In genomic region chr3:53881691-53882593, GRCh38 we compare ENCODE assay signal across 8 cellular contexts. TPM values are rescaled to one million over a fixed set of nuclear protein-coding genes. Genes with fewer than 3 reads are reported as not detected.
DNase-seq lines count a peak whose midpoint lies in the region; ATAC-seq, FAIRE-seq and TF ChIP-seq lines count a peak whose summit lies in the region.

Gene ACTR8 (minus strand): TSS chr3:53882152. CDS start chr3:53882101, 51 bp downstream.

- peak within 1 kb of the TSS; percentile 85 to 89 for H3K4me3 ChIP-seq in kidney (ENCODE audit: low read length in 2 of 2)

- H3K9ac ChIP-seq in kidney (ENCODE audit: low read length in 2 of 2) = peak within 1 kb of the TSS; percentile 90 to 92

- H3K27ac ChIP-seq in kidney (ENCODE audit: low read depth in 2 of 2, low read length in 2 of 2) = peak within 1 kb of the TSS; percentile 91

- peaks cover 8% of the 10 kb centered on the region in 2 donors for H3K4me1 ChIP-seq in kidney (ENCODE audit: control insufficient read depth in 1 of 2, insufficient read depth in 1 of 2, low read depth in 1 of 2, low read length in 2 of 2)

- ATAC-seq in GM18867 (IDR thresholded peaks at IDR 0.05; ENCODE audit: unreplicated experiment) (peak; percentile 84), HG03097 (IDR thresholded peaks at IDR 0.05; ENCODE audit: low FRiP score, unreplicated experiment) (peak; percentile 68)

- FAIRE-seq in kidney (lab: Jason Lieb, UNC) = no peak

- intact Hi-C loops in kidney (cut with DNase I) = no loop called here

- DNase-seq in ACHN = peak; percentile 78
- peak; percentile 5 to 70 for DNase-seq in NCI-H446 (lab: John Stamatoyannopoulos, UW)
- peak; percentile 90 for DNase-seq in activated CD4-positive, CD25-positive, alpha-beta regulatory T cell treated with anti-CD3 and anti-CD28 coated beads, Interleukin-2, amount 50 U/mL, for 72 hours
- peak; percentile 91 for DNase-seq in cerebellum (ENCODE audit: low spot score)
- peak; percentile 95 for DNase-seq in kidney
- peak; percentile 71 to 80 for DNase-seq in stimulated activated CD4-positive, alpha-beta T cell treated with anti-CD3 and anti-CD28 coated beads, Interleukin-15, amount 100 ng/mL, for 1 hour (ENCODE audit: low read depth in 1 of 2, low spot score in 1 of 2)

- H3K9me3 ChIP-seq in kidney (ENCODE audit: control insufficient read depth in 1 of 2, low read length in 2 of 2) = no peaks in the 10 kb centered on the region

- in situ Hi-C loops in ACHN (cut with HindIII; ENCODE audit: low pct_ligation_motif_present, low pct_unique_long_range_greater_than_20kb, low sequenced_read_pairs) = no loop called here

- TF ChIP-seq CTCF in kidney (IDR thresholded peaks at IDR 0.05; ENCODE audit: borderline replicate concordance, extremely low read depth, insufficient read depth) = no peak

- H3K36me3 ChIP-seq in kidney (ENCODE audit: control insufficient read depth in 1 of 2, insufficient read depth in 2 of 2, low read length in 2 of 2) = peaks cover 23 to 34% of the 10 kb centered on the region in 2 donors

RNA-seq across cellular contexts. Expression of gene ACTR8, which starts in this region (rescaled TPM):
- total RNA-seq in cerebellum (49.7 TPM), kidney (29.6 TPM)
- polyA plus RNA-seq in kidney (ENCODE audit: insufficient read depth, low read depth, low replicate concordance) = 20.4 TPM

Comparison
In these comparisons a context has a peak if more than half of its experiments do, and no peak if none do; other contexts are left out.
1. Peak in every context shown above with its lines: DNase-seq, ATAC-seq, H3K4me3 ChIP-seq and H3K27ac ChIP-seq.
2. DNase-seq: peak in every context shown above with its lines; median percentile 95 in kidney; 91 in cerebellum; 90 in activated CD4-positive, CD25-positive, alpha-beta regulatory T cell treated with anti-CD3 and anti-CD28 coated beads, Interleukin-2, amount 50 U/mL, for 72 hours; 78 in ACHN; 76 in stimulated activated CD4-positive, alpha-beta T cell treated with anti-CD3 and anti-CD28 coated beads, Interleukin-15, amount 100 ng/mL, for 1 hour; 38 in NCI-H446.